ENCODE assay signal across 1 cellular context in genomic region chr9:137240841-137241489, GRCh38.
TF ChIP-seq lines count a peak whose summit lies in the region.

Gene TUBB4B, plus strand, starts transcription at chr9:137241287. Its CDS starts 74 bp downstream, at chr9:137241361.

TF ChIP-seq in HepG2, 621 proteins besides CTCF, POLR2A, EP300 and RAD21 (continued from another document and continues in another):
- TF ChIP-seq HIC2 (CRISPR knock-in tag; IDR thresholded peaks at IDR 0.05; ENCODE audit: low read depth): 0 out of 2 replicates have a peak, but pooled peaks have one; percentile 30
- TF ChIP-seq AFF4 (CRISPR knock-in tag; IDR thresholded peaks at IDR 0.05): peak; percentile 76
- no peak for TF ChIP-seq ELF4 (CRISPR knock-in tag; IDR thresholded peaks at IDR 0.05; ENCODE audit: borderline replicate concordance)
- TF ChIP-seq ZSCAN20 (CRISPR knock-in tag; IDR thresholded peaks at IDR 0.05; ENCODE audit: borderline replicate concordance): no peak
- no peak for TF ChIP-seq NBN (conservative IDR thresholded peaks at IDR 0.05)
- TF ChIP-seq ZNF230 (CRISPR knock-in tag; IDR thresholded peaks at IDR 0.05): no peak
- no peak for TF ChIP-seq ZZZ3 (CRISPR knock-in tag; IDR thresholded peaks at IDR 0.05; ENCODE audit: borderline replicate concordance)
- TF ChIP-seq MBNL3 (CRISPR knock-in tag; conservative IDR thresholded peaks at IDR 0.05): no peak
- no peak for TF ChIP-seq HNRNPK (IDR thresholded peaks at IDR 0.05; ENCODE audit: low read depth, low read length, poor library complexity, severe bottlenecking)
- TF ChIP-seq CBX5 (CRISPR knock-in tag; IDR thresholded peaks at IDR 0.05; ENCODE audit: borderline replicate concordance): peak; percentile 79; the same call in 1 of the 2 replicates
- peak; percentile 93 for TF ChIP-seq ZNF607 (CRISPR knock-in tag; IDR thresholded peaks at IDR 0.05; ENCODE audit: borderline replicate concordance)
- no peak for TF ChIP-seq MZF1 (CRISPR knock-in tag; IDR thresholded peaks at IDR 0.05; ENCODE audit: borderline replicate concordance)
- no peak for TF ChIP-seq KAT2B (IDR thresholded peaks at IDR 0.05; ENCODE audit: borderline replicate concordance, low read depth, low read length)
- no peak for TF ChIP-seq ZNF296 (CRISPR knock-in tag; conservative IDR thresholded peaks at IDR 0.05)
- TF ChIP-seq ZNF547 (CRISPR knock-in tag; IDR thresholded peaks at IDR 0.05): no peak
- TF ChIP-seq NR3C1 (CRISPR knock-in tag; IDR thresholded peaks at IDR 0.05): no peak
- peak; percentile 95; the same call in 1 of the 2 replicates for TF ChIP-seq AHR (CRISPR knock-in tag; IDR thresholded peaks at IDR 0.05)
- 0 out of 2 replicates have a peak, but pooled peaks have one; percentile 5 for TF ChIP-seq HNF4A (CRISPR knock-in tag; IDR thresholded peaks at IDR 0.05)
- TF ChIP-seq DR1 (CRISPR knock-in tag; IDR thresholded peaks at IDR 0.05): peak; percentile 96
- no peak; the same call in 1 of the 2 replicates for TF ChIP-seq KDM6A (CRISPR knock-in tag; IDR thresholded peaks at IDR 0.05; ENCODE audit: low read depth)
- no peak for TF ChIP-seq ZNF550 (CRISPR knock-in tag; IDR thresholded peaks at IDR 0.05; ENCODE audit: borderline replicate concordance)
- TF ChIP-seq ZNF142 (CRISPR knock-in tag; IDR thresholded peaks at IDR 0.05): peak; percentile 73
- TF ChIP-seq LCORL (IDR thresholded peaks at IDR 0.05): no peak
- TF ChIP-seq LCORL (CRISPR knock-in tag; IDR thresholded peaks at IDR 0.05): no peak
- TF ChIP-seq AHDC1 (CRISPR knock-in tag; IDR thresholded peaks at IDR 0.05; ENCODE audit: borderline replicate concordance): no peak
- TF ChIP-seq KLF9 (CRISPR knock-in tag; IDR thresholded peaks at IDR 0.05; ENCODE audit: low read depth): no peak
- no peak for TF ChIP-seq ZNF337 (CRISPR knock-in tag; IDR thresholded peaks at IDR 0.05; ENCODE audit: borderline replicate concordance, low read depth)
- peak; percentile 81 for TF ChIP-seq CHD2 (IDR thresholded peaks at IDR 0.05; ENCODE audit: low read depth, low read length)
- TF ChIP-seq MLX (CRISPR knock-in tag; IDR thresholded peaks at IDR 0.05): peak; percentile 26; the same call in 1 of the 2 replicates
- TF ChIP-seq RAD51 (IDR thresholded peaks at IDR 0.05; ENCODE audit: borderline replicate concordance): no peak
- no peak for TF ChIP-seq ZBTB8A (CRISPR knock-in tag; IDR thresholded peaks at IDR 0.05; ENCODE audit: borderline replicate concordance, low read depth)
- 0 out of 2 replicates have a peak, but pooled peaks have one; percentile 28 for TF ChIP-seq ZC3H13 (CRISPR knock-in tag; IDR thresholded peaks at IDR 0.05)
- TF ChIP-seq GLMP (CRISPR knock-in tag; IDR thresholded peaks at IDR 0.05; ENCODE audit: borderline replicate concordance): no peak
- TF ChIP-seq REXO4 (CRISPR knock-in tag; IDR thresholded peaks at IDR 0.05; ENCODE audit: borderline replicate concordance): no peak
- peak; percentile 3; the same call in 1 of the 2 replicates for TF ChIP-seq POGK (CRISPR knock-in tag; conservative IDR thresholded peaks at IDR 0.05)
- peak; percentile 97 for TF ChIP-seq NFYC (CRISPR knock-in tag; IDR thresholded peaks at IDR 0.05)
